In genomic region chr13:85303630-85304029, GRCh38 we compare ENCODE assay signal across 17 cellular contexts.
"Had no signal": no experiment of that assay in that cellular context is flagged by ENCODE, and none has a peak within 500 bp of the region (broad histone marks: within the 10 kb centered on the region; RNA-seq: fewer than 3 reads in every experiment).

No MANE protein-coding gene starts in this region.

- H3K4me3 ChIP-seq: esophagus muscularis mucosa, gastrocnemius medialis, heart right ventricle, mucosa of descending colon, psoas muscle, sigmoid colon, skin epidermis had no signal

- H3K27ac ChIP-seq: epithelial cell of prostate, esophagus muscularis mucosa, gastrocnemius medialis, heart right ventricle, neutrophil, psoas muscle, sigmoid colon, skin epidermis had no signal

- ATAC-seq: effector memory CD8-positive, alpha-beta T cell; gastrocnemius medialis; heart right ventricle; left lobe of liver; mucosa of descending colon; naive thymus-derived CD8-positive, alpha-beta T cell; psoas muscle had no signal

- H3K9me3 ChIP-seq: esophagus muscularis mucosa, gastrocnemius medialis, mucosa of descending colon, neutrophil, psoas muscle, sigmoid colon had no signal

- H3K36me3 ChIP-seq: esophagus muscularis mucosa, gastrocnemius medialis, heart right ventricle, neutrophil, sigmoid colon had no signal

- DNase-seq: effector memory CD8-positive, alpha-beta T cell; gastrocnemius medialis; heart right ventricle; hypothalamus; mammary epithelial cell; mucosa of descending colon; naive thymus-derived CD8-positive, alpha-beta T cell; psoas muscle; sigmoid colon; stimulated activated naive CD4-positive, alpha-beta T cell treated with Interleukin-2 at 50 U/mL for 16 hours had no signal

- H3K4me1 ChIP-seq: esophagus muscularis mucosa, gastrocnemius medialis, heart right ventricle, psoas muscle, sigmoid colon had no signal

- H3K27me3 ChIP-seq: esophagus muscularis mucosa, gastrocnemius medialis, heart right ventricle, neutrophil, sigmoid colon had no signal

- FAIRE-seq: islet of Langerhans, urothelium cell line had no signal
